8 cellular contexts compared by ENCODE assay signal in the genomic region with DNA sequence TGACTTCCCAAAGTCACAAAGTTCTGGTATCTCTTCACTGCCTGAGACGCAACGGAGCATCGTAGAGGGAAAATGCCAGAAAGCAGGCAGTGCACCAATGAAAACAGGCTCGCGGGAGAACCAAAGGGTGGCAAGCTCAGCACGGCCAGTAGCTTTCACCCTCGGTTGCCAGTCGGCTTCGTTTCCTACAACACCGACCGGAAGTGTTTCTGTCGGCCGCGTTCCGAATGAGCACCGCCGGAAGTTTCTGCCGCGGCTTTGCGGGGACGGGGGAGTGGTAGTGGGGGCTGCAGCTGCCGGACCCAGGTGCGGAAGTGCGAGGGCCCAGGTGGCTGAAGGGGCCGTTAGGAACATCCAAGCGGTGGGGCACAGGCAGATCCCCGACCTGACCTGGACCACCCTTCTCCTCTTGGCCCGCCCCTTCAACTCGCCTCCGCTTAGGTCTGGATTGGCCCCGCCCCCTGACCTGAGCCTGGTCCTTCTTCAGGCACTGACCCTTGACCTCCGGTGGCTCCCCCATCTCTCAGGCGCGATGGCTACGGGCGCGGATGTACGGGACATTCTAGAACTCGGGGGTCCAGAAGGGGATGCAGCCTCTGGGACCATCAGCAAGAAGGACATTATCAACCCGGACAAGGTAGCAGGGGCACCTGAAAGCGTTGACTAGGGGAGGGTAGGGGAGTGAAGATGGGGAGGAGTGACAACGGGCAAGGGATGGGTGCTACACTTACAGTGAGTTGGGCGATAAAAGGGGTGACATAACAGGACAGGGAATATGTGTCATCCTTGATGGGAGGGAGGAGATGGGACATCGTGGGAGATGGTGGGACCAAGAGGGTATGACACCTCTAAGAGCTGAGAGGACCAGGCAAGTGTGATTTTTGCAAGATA. TPM values are rescaled to one million over a fixed set of nuclear protein-coding genes. Genes with fewer than 3 reads are reported as not detected.
A peak's percentile ranks its signal among the peaks of the same experiment; 100 is the strongest.
DNase-seq lines count a peak whose midpoint lies in the region; ATAC-seq and TF ChIP-seq lines count a peak whose summit lies in the region.

A gene with protein sequence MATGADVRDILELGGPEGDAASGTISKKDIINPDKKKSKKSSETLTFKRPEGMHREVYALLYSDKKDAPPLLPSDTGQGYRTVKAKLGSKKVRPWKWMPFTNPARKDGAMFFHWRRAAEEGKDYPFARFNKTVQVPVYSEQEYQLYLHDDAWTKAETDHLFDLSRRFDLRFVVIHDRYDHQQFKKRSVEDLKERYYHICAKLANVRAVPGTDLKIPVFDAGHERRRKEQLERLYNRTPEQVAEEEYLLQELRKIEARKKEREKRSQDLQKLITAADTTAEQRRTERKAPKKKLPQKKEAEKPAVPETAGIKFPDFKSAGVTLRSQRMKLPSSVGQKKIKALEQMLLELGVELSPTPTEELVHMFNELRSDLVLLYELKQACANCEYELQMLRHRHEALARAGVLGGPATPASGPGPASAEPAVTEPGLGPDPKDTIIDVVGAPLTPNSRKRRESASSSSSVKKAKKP (plus strand): TSS at position 250 of the 891 bp plus-strand sequence. CDS start 283 bp downstream, at position 533.

- CTCF ChIA-PET in CD4-positive, alpha-beta T cell (lab: Charles Lee) = interaction anchor here (1.1 kb wide), 1 partner anchor 517 kb away, joined by 3 read pairs; no protein-coding TSS in a partner anchor
- CTCF ChIA-PET in OCI-LY7 (lab: Charles Lee; ENCODE audit: unreplicated experiment) = no interaction called here

- H3K4me1 ChIP-seq in OCI-LY7 (ENCODE audit: insufficient read depth, low read length, poor library complexity, severe bottlenecking) (peaks cover 14% of the 10 kb centered on the region), mononuclear cell (ENCODE audit: insufficient read depth, low read length) (peaks cover 19% of the 10 kb centered on the region)

- POLR2A ChIA-PET in CD4-positive, alpha-beta T cell (lab: Charles Lee) = interaction anchor here (0.9 to 2.4 kb wide), 9 partner anchors 11 to 838 kb away, joined by 3 to 11 read pairs (median 3); a partner anchor contains a TSS
- POLR2A ChIA-PET in OCI-LY7 (lab: Charles Lee) = interaction anchor here (1.0 to 1.2 kb wide), 2 partner anchors 11 to 12 kb away, joined by 3 read pairs; no protein-coding TSS in a partner anchor

- H2AFZ ChIP-seq in OCI-LY7 (ENCODE audit: low read length) = peak within 1 kb of the TSS; percentile 95

- H3K9me3 ChIP-seq in CD4-positive, alpha-beta T cell (ENCODE audit: control insufficient read depth, low read length) = no peaks in the 10 kb centered on the region
- H3K9me3 ChIP-seq in OCI-LY7 (ENCODE audit: low read length) (no peaks in the 10 kb centered on the region), mononuclear cell (ENCODE audit: low read depth, low read length) (no peaks in the 10 kb centered on the region)

- peaks cover 29% of the 10 kb centered on the region for H3K36me3 ChIP-seq in OCI-LY7 (ENCODE audit: insufficient read depth, low read length)

- no peaks in the 10 kb centered on the region for H3K9me3 Mint-ChIP-seq in CD4-positive, alpha-beta T cell

- H3K27me3 Mint-ChIP-seq in CD4-positive, alpha-beta T cell = no peaks in the 10 kb centered on the region

- no peaks in the 10 kb centered on the region for H3K27me3 ChIP-seq in CD4-positive, alpha-beta T cell (ENCODE audit: control insufficient read depth, insufficient read depth, low read length)
- H3K27me3 ChIP-seq in mononuclear cell (ENCODE audit: insufficient read depth, low read length) = no peaks in the 10 kb centered on the region

- TF ChIP-seq CTCF in CD4-positive, alpha-beta T cell (IDR thresholded peaks at IDR 0.05) = no peak
- TF ChIP-seq CTCF in OCI-LY7 (conservative IDR thresholded peaks at IDR 0.05; ENCODE audit: low read length) (no peak), epithelial cell of esophagus (IDR thresholded peaks at IDR 0.05; ENCODE audit: insufficient read depth, low read depth, low read length, missing control alignments) (peak; percentile 9)

- H4K20me1 ChIP-seq in OCI-LY7 (ENCODE audit: insufficient read depth, low read length) = no peaks in the 10 kb centered on the region

- peak within 1 kb of the TSS; percentile 98 for H3K4me3 Mint-ChIP-seq in CD4-positive, alpha-beta T cell

- peak within 1 kb of the TSS; percentile 90 for H3K4me2 ChIP-seq in OCI-LY7 (ENCODE audit: low read length)

- peak within 1 kb of the TSS; percentile 64 for H3K27ac ChIP-seq in CD4-positive, alpha-beta T cell (ENCODE audit: low read depth, low read length)
- peak within 1 kb of the TSS; percentile 47 for H3K27ac ChIP-seq in OCI-LY7 (ENCODE audit: low read depth, low read length, poor library complexity, severe bottlenecking)

- peak; percentile 89 for ATAC-seq in CD4-positive, alpha-beta T cell (ENCODE audit: poor library complexity)
- peak; percentile 52 for ATAC-seq in GM21367 (IDR thresholded peaks at IDR 0.05; ENCODE audit: unreplicated experiment)

- peak within 1 kb of the TSS; percentile 88 for H3K4me3 ChIP-seq in OCI-LY7 (ENCODE audit: low read depth, low read length, poor library complexity, severe bottlenecking)
- H3K4me3 ChIP-seq in epithelial cell of esophagus (ENCODE audit: low read length) = peak within 1 kb of the TSS; percentile 88
- H3K4me3 ChIP-seq in mononuclear cell (ENCODE audit: low read length) = peak within 1 kb of the TSS; percentile 76

- H3K9me2 ChIP-seq in OCI-LY7 (ENCODE audit: insufficient read depth, low read length) = no peaks in the 10 kb centered on the region

- intact Hi-C loops in CD4-positive, alpha-beta T cell (cut with DNase I, micrococcal nuclease) = loop anchor here in 1 of 2 experiments (2.0 to 10.0 kb wide), 6 partner anchors 139 to 1041 kb away; a partner anchor contains a TSS
- intact Hi-C loops in OCI-LY7 (cut with micrococcal nuclease; ENCODE audit: unreplicated experiment) = no loop called here

- peak within 1 kb of the TSS; percentile 93 for H3K27ac Mint-ChIP-seq in CD4-positive, alpha-beta T cell

- DNase-seq in CD4-positive, alpha-beta T cell = peak; percentile 77 to 91 (median 82)
- DNase-seq in HuH-7 (ENCODE audit: low spot score) = peak; percentile 72
- peak; percentile 92 for DNase-seq in OCI-LY7 (ENCODE audit: low spot score)
- peak; percentile 76 for DNase-seq in activated T-cell treated with anti-CD3 and anti-CD28 coated beads for 1 hour (ENCODE audit: low read depth)
- DNase-seq in epithelial cell of esophagus (ENCODE audit: low read depth) = peak; percentile 82
- peak; percentile 68 to 73 for DNase-seq in stimulated activated CD8-positive, alpha-beta memory T cell treated with anti-CD3 and anti-CD28 coated beads, Interleukin-2, amount 100 ng/mL, for 48 hours (ENCODE audit: low read depth in 2 of 2)

- H3K79me2 ChIP-seq in OCI-LY7 (ENCODE audit: insufficient read depth, low read depth, low read length) = peaks cover 9% of the 10 kb centered on the region; the same call in 1 of the 2 replicates

- peaks cover 47% of the 10 kb centered on the region for H3K4me1 Mint-ChIP-seq in CD4-positive, alpha-beta T cell (ENCODE audit: low read depth)

- BruUV-seq in OCI-LY7 (replicated peaks; lab: Mats Ljungman, UMichigan) = no TSS peak

- peaks cover 49% of the 10 kb centered on the region for H3K36me3 Mint-ChIP-seq in CD4-positive, alpha-beta T cell (ENCODE audit: low read depth)

RNA-seq across cellular contexts. Expression of the gene that starts here (rescaled TPM):
- total RNA-seq in CD4-positive, alpha-beta T cell = 10 to 100 TPM; 53.4 to 56.9 TPM
- 35.4 and 56.8 TPM in 2 replicates for total RNA-seq in OCI-LY7 (2014; rRNA removed; shearing (Covaris generic))
- total RNA-seq in OCI-LY7 (2022) = 53.0 and 55.9 TPM in 2 replicates
- total RNA-seq in mononuclear cell = 16.9 TPM

Comparison
In these comparisons a context has a peak if more than half of its experiments do, and no peak if none do; other contexts are left out.
1. Peak in every context shown above with its lines: DNase-seq, ATAC-seq, H3K4me3 ChIP-seq and H3K27ac ChIP-seq.